Comparison of ENCODE assay signal across 8 cellular contexts in genomic region chr1:56477164-56478111, GRCh38.
A peak's percentile ranks its signal among the peaks of the same experiment; 100 is the strongest.
DNase-seq lines count a peak whose midpoint lies in the region; ATAC-seq lines count a peak whose summit lies in the region.

No MANE protein-coding gene starts in this region.

- no peaks in the 10 kb centered on the region for H3K9me3 Mint-ChIP-seq in activated CD4-positive, alpha-beta memory T cell treated with anti-CD3 and anti-CD28 coated beads, Interleukin-2, amount 10 ng/mL, durations not matched to agents 7 days and 5 days

- CTCF ChIA-PET in activated CD4-positive, alpha-beta memory T cell treated with anti-CD3 and anti-CD28 coated beads, Interleukin-2, amount 10 ng/mL, durations not matched to agents 7 days and 5 days (lab: Charles Lee): no interaction called here

- H3K27me3 Mint-ChIP-seq in activated CD4-positive, alpha-beta memory T cell treated with anti-CD3 and anti-CD28 coated beads, Interleukin-2, amount 10 ng/mL, durations not matched to agents 7 days and 5 days: peaks cover 21% of the 10 kb centered on the region

- no peak for ATAC-seq in GM18867 (IDR thresholded peaks at IDR 0.05; ENCODE audit: unreplicated experiment)

- DNase-seq in Ammon's horn (ENCODE audit: low spot score) (peak; percentile 78), M059J (ENCODE audit: low read depth) (peak; percentile 28), fibroblast of gingiva (ENCODE audit: low read depth) (peak; percentile 68), mucosa of gallbladder (ENCODE audit: low spot score) (peak; percentile 74), NCI-H2081 treated with DMSO at 0.1 percent for 48 hours (lab: John Stamatoyannopoulos, UW) (no peak), T1000 (lab: John Stamatoyannopoulos, UW) (no peak)
- DNase-seq in activated CD4-positive, alpha-beta memory T cell treated with anti-CD3 and anti-CD28 coated beads, Interleukin-2, amount 10 ng/mL, durations not matched to agents 7 days and 5 days: no peak

- H3K27ac Mint-ChIP-seq in activated CD4-positive, alpha-beta memory T cell treated with anti-CD3 and anti-CD28 coated beads, Interleukin-2, amount 10 ng/mL, durations not matched to agents 7 days and 5 days: no peak overlapping the region

- POLR2A ChIA-PET in activated CD4-positive, alpha-beta memory T cell treated with anti-CD3 and anti-CD28 coated beads, Interleukin-2, amount 10 ng/mL, durations not matched to agents 7 days and 5 days (lab: Charles Lee): no interaction called here

- H3K4me1 Mint-ChIP-seq in activated CD4-positive, alpha-beta memory T cell treated with anti-CD3 and anti-CD28 coated beads, Interleukin-2, amount 10 ng/mL, durations not matched to agents 7 days and 5 days: no peaks in the 10 kb centered on the region

- no peaks in the 10 kb centered on the region for H3K36me3 Mint-ChIP-seq in activated CD4-positive, alpha-beta memory T cell treated with anti-CD3 and anti-CD28 coated beads, Interleukin-2, amount 10 ng/mL, durations not matched to agents 7 days and 5 days (ENCODE audit: low read depth)

- H3K4me3 Mint-ChIP-seq in activated CD4-positive, alpha-beta memory T cell treated with anti-CD3 and anti-CD28 coated beads, Interleukin-2, amount 10 ng/mL, durations not matched to agents 7 days and 5 days: no peak overlapping the region

Comparison
In these comparisons a context has a peak if more than half of its experiments do, and no peak if none do; other contexts are left out.
1. DNase-seq: peak in Ammon's horn (single experiment), M059J (single experiment), fibroblast of gingiva (single experiment) and mucosa of gallbladder (single experiment); none in NCI-H2081 treated with DMSO at 0.1 percent for 48 hours (single experiment), T1000 (single experiment) and activated CD4-positive, alpha-beta memory T cell treated with anti-CD3 and anti-CD28 coated beads, Interleukin-2, amount 10 ng/mL, durations not matched to agents 7 days and 5 days (single experiment).